Comparison of ENCODE assay signal across 1 cellular context in the genomic region with DNA sequence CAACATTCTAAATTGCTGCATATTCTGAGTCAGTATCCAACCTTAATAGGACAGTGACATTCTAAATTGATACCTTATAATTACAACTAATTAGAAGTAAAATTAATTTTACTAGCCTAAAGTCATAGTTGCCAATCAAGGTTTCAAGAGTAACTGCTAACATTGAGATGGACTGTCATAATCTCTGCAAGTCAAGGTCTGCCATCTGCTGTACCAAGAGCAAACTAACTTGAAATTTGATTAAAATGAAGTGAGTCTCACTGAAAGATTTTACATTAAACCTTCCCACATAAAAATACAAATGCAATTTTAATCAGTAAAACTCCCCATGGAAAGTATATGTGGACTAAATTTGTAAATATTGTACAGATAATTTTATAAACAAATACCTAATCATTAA.
TF ChIP-seq lines count a peak whose summit lies in the region.

No MANE protein-coding gene starts in this region.

TF ChIP-seq in GM23338, 12 proteins besides CTCF, POLR2A, EP300 and RAD21 (continued from another document):
- TF ChIP-seq, protein P1, sequence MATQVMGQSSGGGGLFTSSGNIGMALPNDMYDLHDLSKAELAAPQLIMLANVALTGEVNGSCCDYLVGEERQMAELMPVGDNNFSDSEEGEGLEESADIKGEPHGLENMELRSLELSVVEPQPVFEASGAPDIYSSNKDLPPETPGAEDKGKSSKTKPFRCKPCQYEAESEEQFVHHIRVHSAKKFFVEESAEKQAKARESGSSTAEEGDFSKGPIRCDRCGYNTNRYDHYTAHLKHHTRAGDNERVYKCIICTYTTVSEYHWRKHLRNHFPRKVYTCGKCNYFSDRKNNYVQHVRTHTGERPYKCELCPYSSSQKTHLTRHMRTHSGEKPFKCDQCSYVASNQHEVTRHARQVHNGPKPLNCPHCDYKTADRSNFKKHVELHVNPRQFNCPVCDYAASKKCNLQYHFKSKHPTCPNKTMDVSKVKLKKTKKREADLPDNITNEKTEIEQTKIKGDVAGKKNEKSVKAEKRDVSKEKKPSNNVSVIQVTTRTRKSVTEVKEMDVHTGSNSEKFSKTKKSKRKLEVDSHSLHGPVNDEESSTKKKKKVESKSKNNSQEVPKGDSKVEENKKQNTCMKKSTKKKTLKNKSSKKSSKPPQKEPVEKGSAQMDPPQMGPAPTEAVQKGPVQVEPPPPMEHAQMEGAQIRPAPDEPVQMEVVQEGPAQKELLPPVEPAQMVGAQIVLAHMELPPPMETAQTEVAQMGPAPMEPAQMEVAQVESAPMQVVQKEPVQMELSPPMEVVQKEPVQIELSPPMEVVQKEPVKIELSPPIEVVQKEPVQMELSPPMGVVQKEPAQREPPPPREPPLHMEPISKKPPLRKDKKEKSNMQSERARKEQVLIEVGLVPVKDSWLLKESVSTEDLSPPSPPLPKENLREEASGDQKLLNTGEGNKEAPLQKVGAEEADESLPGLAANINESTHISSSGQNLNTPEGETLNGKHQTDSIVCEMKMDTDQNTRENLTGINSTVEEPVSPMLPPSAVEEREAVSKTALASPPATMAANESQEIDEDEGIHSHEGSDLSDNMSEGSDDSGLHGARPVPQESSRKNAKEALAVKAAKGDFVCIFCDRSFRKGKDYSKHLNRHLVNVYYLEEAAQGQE (IDR thresholded peaks at IDR 0.05; ENCODE audit: unreplicated experiment), result no peak
- TF ChIP-seq CREB1 (CRISPR knock-in tag; IDR thresholded peaks at IDR 0.05; ENCODE audit: low read depth) (no peak), ZNF331 (CRISPR knock-in tag; IDR thresholded peaks at IDR 0.05; ENCODE audit: low read depth) (no peak), JUNB (IDR thresholded peaks at IDR 0.05; ENCODE audit: unreplicated experiment) (no peak), ETS1 (IDR thresholded peaks at IDR 0.05) (no peak), ZNF462 (CRISPR knock-in tag; IDR thresholded peaks at IDR 0.05) (no peak), EZH2 (IDR thresholded peaks at IDR 0.05; ENCODE audit: low read depth, unreplicated experiment) (no peak)
